8 cellular contexts compared by ENCODE assay signal in genomic region chr1:229624521-229624905, GRCh38. TPM values are rescaled to one million over a fixed set of nuclear protein-coding genes. Genes with fewer than 3 reads are reported as not detected.
DNase-seq lines count a peak whose midpoint lies in the region; ATAC-seq and TF ChIP-seq lines count a peak whose summit lies in the region.

No MANE protein-coding gene starts in this region.

- no peak for TF ChIP-seq POLR2A in right lobe of liver (IDR thresholded peaks at IDR 0.05)
- no peak for TF ChIP-seq POLR2A in lower leg skin (IDR thresholded peaks at IDR 0.05)

- H3K9ac ChIP-seq in adipocyte (ENCODE audit: low read length) = peak overlapping the region; percentile 93

- H3K27ac ChIP-seq in right lobe of liver = no peak overlapping the region
- peak overlapping the region; percentile 78 to 91 for H3K27ac ChIP-seq in tibial artery

- H3K4me1 ChIP-seq in adipocyte (ENCODE audit: control insufficient read depth, insufficient read depth, low read length) (peaks cover 47% of the 10 kb centered on the region), right lobe of liver (peaks cover 0 to 35% (median 15%) of the 10 kb centered on the region in 4 donors), tibial artery (peaks cover 0 to 69% (median 37%) of the 10 kb centered on the region in 4 donors)

- H3K36me3 ChIP-seq in adipocyte (ENCODE audit: control insufficient read depth, insufficient read depth, low read length, severe bottlenecking) (peaks cover 5% of the 10 kb centered on the region), right lobe of liver (no peaks in the 10 kb centered on the region), tibial artery (no peaks in the 10 kb centered on the region)

- peak overlapping the region; percentile 89 for H3K27ac Mint-ChIP-seq in activated CD8-positive, alpha-beta memory T cell treated with anti-CD3 and anti-CD28 coated beads, Interleukin-2, amount 10 ng/mL, durations not matched to agents 7 days and 5 days

- H3K4me1 Mint-ChIP-seq in activated CD8-positive, alpha-beta memory T cell treated with anti-CD3 and anti-CD28 coated beads, Interleukin-2, amount 10 ng/mL, durations not matched to agents 7 days and 5 days = peaks cover 50% of the 10 kb centered on the region

- 52% methylated on average over 5 of the region's 5 CpGs for WGBS in right lobe of liver (ENCODE audit: insufficient coverage, low coverage, low lambda C conversion rate, missing lambda C conversion rate)
- 54 to 62% methylated on average over 5 of the region's 5 CpGs for WGBS in lower leg skin, 2 donors

- no peak for ATAC-seq in activated CD8-positive, alpha-beta memory T cell treated with anti-CD3 and anti-CD28 coated beads, Interleukin-2, amount 10 ng/mL, durations not matched to agents 7 days and 5 days
- no peak for ATAC-seq in right lobe of liver

- no peaks in the 10 kb centered on the region for H3K27me3 ChIP-seq in adipocyte (replicated peaks; ENCODE audit: control insufficient read depth, insufficient read depth, low read length)
- no peaks in the 10 kb centered on the region for H3K27me3 ChIP-seq in right lobe of liver
- no peaks in the 10 kb centered on the region for H3K27me3 ChIP-seq in tibial artery

- TF ChIP-seq CTCF in right lobe of liver (IDR thresholded peaks at IDR 0.05) = no peak
- TF ChIP-seq CTCF in tibial artery (IDR thresholded peaks at IDR 0.05) = no peak
- TF ChIP-seq CTCF in lower leg skin (IDR thresholded peaks at IDR 0.05) = no peak

- CTCF ChIA-PET in activated CD8-positive, alpha-beta memory T cell treated with anti-CD3 and anti-CD28 coated beads, Interleukin-2, amount 10 ng/mL, durations not matched to agents 7 days and 5 days (lab: Charles Lee) = interaction anchor here (1.0 to 4.0 kb wide), 2 partner anchors 11 to 66 kb away, joined by 3 to 19 read pairs; partner anchors contain the start of gene ABCB10

- DNase-seq in activated CD8-positive, alpha-beta memory T cell treated with anti-CD3 and anti-CD28 coated beads, Interleukin-2, amount 10 ng/mL, durations not matched to agents 7 days and 5 days = no peak
- DNase-seq in activated CD8-positive, alpha-beta memory T cell treated with anti-CD3 and anti-CD28 coated beads, Interleukin-2, amount 50 U/mL, for 48 hours = no peak
- DNase-seq in adipocyte (ENCODE audit: low read depth) (no peak), right lobe of liver (no peak), tibial artery (no peak), lower leg skin (ENCODE audit: low spot score in 2 of 2) (no peak), SW 1271 (lab: John Stamatoyannopoulos, UW) (no peak), NCI-H1436 (lab: John Stamatoyannopoulos, UW) (no peak)

- no peaks in the 10 kb centered on the region for H3K27me3 Mint-ChIP-seq in activated CD8-positive, alpha-beta memory T cell treated with anti-CD3 and anti-CD28 coated beads, Interleukin-2, amount 10 ng/mL, durations not matched to agents 7 days and 5 days

- peaks cover 14% of the 10 kb centered on the region for H3K36me3 Mint-ChIP-seq in activated CD8-positive, alpha-beta memory T cell treated with anti-CD3 and anti-CD28 coated beads, Interleukin-2, amount 10 ng/mL, durations not matched to agents 7 days and 5 days

- H3K4me3 Mint-ChIP-seq in activated CD8-positive, alpha-beta memory T cell treated with anti-CD3 and anti-CD28 coated beads, Interleukin-2, amount 10 ng/mL, durations not matched to agents 7 days and 5 days = peak overlapping the region; percentile 88

- H3K9me3 ChIP-seq in adipocyte (ENCODE audit: control insufficient read depth, low read length) (no peaks in the 10 kb centered on the region), right lobe of liver (no peaks in the 10 kb centered on the region), tibial artery (no peaks in the 10 kb centered on the region)

- H3K9me3 Mint-ChIP-seq in activated CD8-positive, alpha-beta memory T cell treated with anti-CD3 and anti-CD28 coated beads, Interleukin-2, amount 10 ng/mL, durations not matched to agents 7 days and 5 days (ENCODE audit: low read depth) = no peaks in the 10 kb centered on the region

- peak overlapping the region; percentile 96 for H3K4me3 ChIP-seq in adipocyte (ENCODE audit: low read length)
- H3K4me3 ChIP-seq in right lobe of liver = peak overlapping the region; percentile 69 to 99 (median 71)
- peak overlapping the region; percentile 73 to 77 for H3K4me3 ChIP-seq in tibial artery
- H3K4me3 ChIP-seq in lower leg skin (ENCODE audit: low read depth, poor library complexity, severe bottlenecking) = no peak overlapping the region

- intact Hi-C loops in right lobe of liver (cut with DNase I) = loop anchor here (5.0 to 10.0 kb wide), 2 partner anchors 50 to 62 kb away; no protein-coding TSS in a partner anchor
- intact Hi-C loops in tibial artery (cut with DNase I; ENCODE audit: low total_unique reads) = no loop called here
- intact Hi-C loops in lower leg skin (cut with DNase I; ENCODE audit: low total_unique reads) = no loop called here

RNA-seq across cellular contexts. Expression of gene TAF5L, which starts 1.4 kb away (rescaled TPM):
- total RNA-seq in activated CD8-positive, alpha-beta memory T cell treated with anti-CD3 and anti-CD28 coated beads, Interleukin-2, amount 10 ng/mL, durations not matched to agents 7 days and 5 days = 10 to 100 TPM; 24.9 to 29.7 TPM
- total RNA-seq in right lobe of liver = 10 to 100 TPM in 3 of 6 experiments, 1 to 10 TPM in 3; 7.6 to 14.0 (median 9.9) TPM
- 10 to 100 TPM in 2 of 4 donors, 1 to 10 TPM in 2; 7.5 to 15.7 (median 9.4) TPM for total RNA-seq in lower leg skin

RNA-seq across cellular contexts. Expression of gene URB2, which starts 1.5 kb away (rescaled TPM):
- 10 to 100 TPM; 13.5 to 18.7 TPM for total RNA-seq in activated CD8-positive, alpha-beta memory T cell treated with anti-CD3 and anti-CD28 coated beads, Interleukin-2, amount 10 ng/mL, durations not matched to agents 7 days and 5 days
- total RNA-seq in right lobe of liver (1 to 10 TPM; 3.7 to 7.6 (median 3.9) TPM), lower leg skin (1 to 10 TPM; 5.7 to 7.7 (median 6.3) TPM)

Comparison
In these comparisons a context has a peak if more than half of its experiments do, and no peak if none do; other contexts are left out.
1. H3K27ac ChIP-seq: peak in tibial artery (2 of 2); none in right lobe of liver (0 of 3).
2. intact Hi-C loops: an anchor here in right lobe of liver (5.0 to 10.0 kb wide); none called in tibial artery and lower leg skin.